13 cellular contexts compared by ENCODE assay signal in genomic region chr2:229408982-229409381, GRCh38.
A peak's percentile ranks its signal among the peaks of the same experiment; 100 is the strongest.
DNase-seq lines count a peak whose midpoint lies in the region; ATAC-seq and TF ChIP-seq lines count a peak whose summit lies in the region.
"Had no signal": no experiment of that assay in that cellular context is flagged by ENCODE, and none has a peak within 500 bp of the region (broad histone marks: within the 10 kb centered on the region; RNA-seq: fewer than 3 reads in every experiment).

No MANE protein-coding gene starts in this region.

- H3K27me3 ChIP-seq in adipocyte (replicated peaks; ENCODE audit: control insufficient read depth, insufficient read depth, low read length) (no peaks in the 10 kb centered on the region), left lung (no peaks in the 10 kb centered on the region), thoracic aorta (replicated peaks; ENCODE audit: insufficient read depth) (no peaks in the 10 kb centered on the region), WERI-Rb-1 (ENCODE audit: insufficient read depth, low read depth, severe bottlenecking) (peaks cover 76% of the 10 kb centered on the region)

- H3K36me3 ChIP-seq in HEK293 (ENCODE audit: control insufficient read depth in 2 of 2, insufficient read depth in 1 of 2, low read length in 2 of 2) (no peaks in the 10 kb centered on the region), adipocyte (ENCODE audit: control insufficient read depth, insufficient read depth, low read length, severe bottlenecking) (no peaks in the 10 kb centered on the region), left lung (no peaks in the 10 kb centered on the region), thoracic aorta (no peaks in the 10 kb centered on the region), WERI-Rb-1 (no peaks in the 10 kb centered on the region)

- POLR2A ChIA-PET in HEK293 (lab: Yijun Ruan, JAX): interaction anchor here (1.0 kb wide), 1 partner anchor 46 kb away, joined by 3 read pairs; no protein-coding TSS in a partner anchor

- no peak overlapping the region for H3K4me3 ChIP-seq in HEK293 (ENCODE audit: low read depth, low read length)
- peak overlapping the region; percentile 59 for H3K4me3 ChIP-seq in adipocyte (ENCODE audit: low read length)
- H3K4me3 ChIP-seq in left lung: no peak overlapping the region
- H3K4me3 ChIP-seq in thoracic aorta: no peak overlapping the region
- H3K4me3 ChIP-seq in WERI-Rb-1 (ENCODE audit: low read depth, low read length): no peak overlapping the region

- peaks cover 18% of the 10 kb centered on the region for H3K4me1 ChIP-seq in HEK293 (ENCODE audit: control insufficient read depth, insufficient read depth, low read length)
- H3K4me1 ChIP-seq in adipocyte (ENCODE audit: control insufficient read depth, insufficient read depth, low read length): peaks cover 47% of the 10 kb centered on the region
- H3K4me1 ChIP-seq in left lung: peaks cover 5 to 36% of the 10 kb centered on the region in 2 donors
- H3K4me1 ChIP-seq in thoracic aorta (ENCODE audit: control insufficient read depth in 1 of 2, low read depth in 2 of 2): peaks cover 37 to 80% of the 10 kb centered on the region in 2 donors
- H3K4me1 ChIP-seq: parathyroid adenoma had no signal

- ATAC-seq in left lung: no peak
- ATAC-seq in thoracic aorta (ENCODE audit: insufficient number of reproducible peaks, low FRiP score, low read depth): no peak
- no peak for ATAC-seq in GM18907 (IDR thresholded peaks at IDR 0.05; ENCODE audit: unreplicated experiment)

- CTCF ChIA-PET in HEK293 (lab: Yijun Ruan, JAX): no interaction called here

- 0 out of 2 replicates have a peak overlapping the region, but pooled peaks have one; percentile 39 for H3K27ac ChIP-seq in HEK293 (ENCODE audit: extremely low read depth, low read depth, low read length)
- peak overlapping the region; percentile 78 to 79 for H3K27ac ChIP-seq in left lung
- peak overlapping the region; percentile 83 to 84 for H3K27ac ChIP-seq in thoracic aorta
- no peak overlapping the region for H3K27ac ChIP-seq in WERI-Rb-1
- H3K27ac ChIP-seq: KMS-11, parathyroid adenoma had no signal

- DNase-seq in adipocyte (ENCODE audit: low read depth) (no peak), left lung (no peak), thoracic aorta (ENCODE audit: low spot score) (no peak), GM20000 (ENCODE audit: low spot score) (no peak), cerebellum (ENCODE audit: low spot score) (no peak), WERI-Rb-1 (no peak)
- DNase-seq: activated naive CD4-positive, alpha-beta T cell treated with anti-CD3 and anti-CD28 coated beads for 36 hours; stimulated activated CD4-positive, alpha-beta T cell treated with anti-CD3 and anti-CD28 coated beads, Interleukin-2, amount 100 ng/mL, for 48 hours; stimulated activated naive CD4-positive, alpha-beta T cell had no signal

- H3K9me3 ChIP-seq in HEK293 (ENCODE audit: control insufficient read depth, insufficient read depth, low read depth, low read length): no peaks in the 10 kb centered on the region
- H3K9me3 ChIP-seq in adipocyte (ENCODE audit: control insufficient read depth, low read length): no peaks in the 10 kb centered on the region
- no peaks in the 10 kb centered on the region for H3K9me3 ChIP-seq in left lung
- no peaks in the 10 kb centered on the region for H3K9me3 ChIP-seq in thoracic aorta
- no peaks in the 10 kb centered on the region for H3K9me3 ChIP-seq in WERI-Rb-1 (ENCODE audit: severe bottlenecking)

- peak overlapping the region; percentile 61 for H3K9ac ChIP-seq in adipocyte (ENCODE audit: low read length)
- H3K9ac ChIP-seq: KMS-11, parathyroid adenoma had no signal

- TF ChIP-seq CTCF in HEK293 (tag by site-specific recombination; IDR thresholded peaks at IDR 0.05) (no peak), left lung (IDR thresholded peaks at IDR 0.05) (no peak), thoracic aorta (IDR thresholded peaks at IDR 0.05) (no peak), GM20000 (IDR thresholded peaks at IDR 0.05; ENCODE audit: extremely low read depth, missing control alignments) (no peak), WERI-Rb-1 (IDR thresholded peaks at IDR 0.05; ENCODE audit: low read depth, low read length) (no peak)

- intact Hi-C loops in left lung (cut with DNase I): no loop called here

TF ChIP-seq in HEK293, 187 proteins besides CTCF, POLR2A, EP300 and RAD21 (continues in another document):
- TF ChIP-seq HOXA7 (CRISPR knock-in tag; IDR thresholded peaks at IDR 0.05; ENCODE audit: borderline replicate concordance): no peak
- TF ChIP-seq ZNF223 (tag by site-specific recombination; IDR thresholded peaks at IDR 0.05): no peak
- TF ChIP-seq, protein P1, sequence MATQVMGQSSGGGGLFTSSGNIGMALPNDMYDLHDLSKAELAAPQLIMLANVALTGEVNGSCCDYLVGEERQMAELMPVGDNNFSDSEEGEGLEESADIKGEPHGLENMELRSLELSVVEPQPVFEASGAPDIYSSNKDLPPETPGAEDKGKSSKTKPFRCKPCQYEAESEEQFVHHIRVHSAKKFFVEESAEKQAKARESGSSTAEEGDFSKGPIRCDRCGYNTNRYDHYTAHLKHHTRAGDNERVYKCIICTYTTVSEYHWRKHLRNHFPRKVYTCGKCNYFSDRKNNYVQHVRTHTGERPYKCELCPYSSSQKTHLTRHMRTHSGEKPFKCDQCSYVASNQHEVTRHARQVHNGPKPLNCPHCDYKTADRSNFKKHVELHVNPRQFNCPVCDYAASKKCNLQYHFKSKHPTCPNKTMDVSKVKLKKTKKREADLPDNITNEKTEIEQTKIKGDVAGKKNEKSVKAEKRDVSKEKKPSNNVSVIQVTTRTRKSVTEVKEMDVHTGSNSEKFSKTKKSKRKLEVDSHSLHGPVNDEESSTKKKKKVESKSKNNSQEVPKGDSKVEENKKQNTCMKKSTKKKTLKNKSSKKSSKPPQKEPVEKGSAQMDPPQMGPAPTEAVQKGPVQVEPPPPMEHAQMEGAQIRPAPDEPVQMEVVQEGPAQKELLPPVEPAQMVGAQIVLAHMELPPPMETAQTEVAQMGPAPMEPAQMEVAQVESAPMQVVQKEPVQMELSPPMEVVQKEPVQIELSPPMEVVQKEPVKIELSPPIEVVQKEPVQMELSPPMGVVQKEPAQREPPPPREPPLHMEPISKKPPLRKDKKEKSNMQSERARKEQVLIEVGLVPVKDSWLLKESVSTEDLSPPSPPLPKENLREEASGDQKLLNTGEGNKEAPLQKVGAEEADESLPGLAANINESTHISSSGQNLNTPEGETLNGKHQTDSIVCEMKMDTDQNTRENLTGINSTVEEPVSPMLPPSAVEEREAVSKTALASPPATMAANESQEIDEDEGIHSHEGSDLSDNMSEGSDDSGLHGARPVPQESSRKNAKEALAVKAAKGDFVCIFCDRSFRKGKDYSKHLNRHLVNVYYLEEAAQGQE (tag by site-specific recombination; IDR thresholded peaks at IDR 0.05): no peak
- no peak for TF ChIP-seq IKZF3 (tag by site-specific recombination; IDR thresholded peaks at IDR 0.05)
- TF ChIP-seq ZEB2 (tag by site-specific recombination; IDR thresholded peaks at IDR 0.05): no peak
- no peak for TF ChIP-seq ZNF114 (tag by site-specific recombination; IDR thresholded peaks at IDR 0.05)
- TF ChIP-seq, protein P2, sequence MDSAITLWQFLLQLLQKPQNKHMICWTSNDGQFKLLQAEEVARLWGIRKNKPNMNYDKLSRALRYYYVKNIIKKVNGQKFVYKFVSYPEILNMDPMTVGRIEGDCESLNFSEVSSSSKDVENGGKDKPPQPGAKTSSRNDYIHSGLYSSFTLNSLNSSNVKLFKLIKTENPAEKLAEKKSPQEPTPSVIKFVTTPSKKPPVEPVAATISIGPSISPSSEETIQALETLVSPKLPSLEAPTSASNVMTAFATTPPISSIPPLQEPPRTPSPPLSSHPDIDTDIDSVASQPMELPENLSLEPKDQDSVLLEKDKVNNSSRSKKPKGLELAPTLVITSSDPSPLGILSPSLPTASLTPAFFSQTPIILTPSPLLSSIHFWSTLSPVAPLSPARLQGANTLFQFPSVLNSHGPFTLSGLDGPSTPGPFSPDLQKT (IDR thresholded peaks at IDR 0.05; ENCODE audit: borderline replicate concordance, low read depth, low read length): no peak
- TF ChIP-seq ZNF660 (tag by site-specific recombination; IDR thresholded peaks at IDR 0.05): no peak
- TF ChIP-seq ZNF16 (tag by site-specific recombination; IDR thresholded peaks at IDR 0.05; ENCODE audit: low read depth): no peak
- no peak for TF ChIP-seq ZBTB8A (tag by site-specific recombination; IDR thresholded peaks at IDR 0.05)
- no peak for TF ChIP-seq AEBP2 (tag by site-specific recombination; IDR thresholded peaks at IDR 0.05; ENCODE audit: borderline replicate concordance)
- TF ChIP-seq, protein P3, sequence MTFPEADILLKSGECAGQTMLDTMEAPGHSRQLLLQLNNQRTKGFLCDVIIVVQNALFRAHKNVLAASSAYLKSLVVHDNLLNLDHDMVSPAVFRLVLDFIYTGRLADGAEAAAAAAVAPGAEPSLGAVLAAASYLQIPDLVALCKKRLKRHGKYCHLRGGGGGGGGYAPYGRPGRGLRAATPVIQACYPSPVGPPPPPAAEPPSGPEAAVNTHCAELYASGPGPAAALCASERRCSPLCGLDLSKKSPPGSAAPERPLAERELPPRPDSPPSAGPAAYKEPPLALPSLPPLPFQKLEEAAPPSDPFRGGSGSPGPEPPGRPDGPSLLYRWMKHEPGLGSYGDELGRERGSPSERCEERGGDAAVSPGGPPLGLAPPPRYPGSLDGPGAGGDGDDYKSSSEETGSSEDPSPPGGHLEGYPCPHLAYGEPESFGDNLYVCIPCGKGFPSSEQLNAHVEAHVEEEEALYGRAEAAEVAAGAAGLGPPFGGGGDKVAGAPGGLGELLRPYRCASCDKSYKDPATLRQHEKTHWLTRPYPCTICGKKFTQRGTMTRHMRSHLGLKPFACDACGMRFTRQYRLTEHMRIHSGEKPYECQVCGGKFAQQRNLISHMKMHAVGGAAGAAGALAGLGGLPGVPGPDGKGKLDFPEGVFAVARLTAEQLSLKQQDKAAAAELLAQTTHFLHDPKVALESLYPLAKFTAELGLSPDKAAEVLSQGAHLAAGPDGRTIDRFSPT (tag by site-specific recombination; IDR thresholded peaks at IDR 0.05): no peak
